In genomic region chr3:13282528-13282985, GRCh38 we compare ENCODE assay signal across 8 cellular contexts.
DNase-seq lines count a peak whose midpoint lies in the region; ATAC-seq and TF ChIP-seq lines count a peak whose summit lies in the region.

No MANE protein-coding gene starts in this region.

- peaks cover 7% of the 10 kb centered on the region for H3K9me3 ChIP-seq in WERI-Rb-1 (ENCODE audit: severe bottlenecking)
- peaks cover 4% of the 10 kb centered on the region for H3K9me3 ChIP-seq in iPS-15b (ENCODE audit: control insufficient read depth, insufficient read depth, low read length)

- TF ChIP-seq CTCF in WERI-Rb-1 (IDR thresholded peaks at IDR 0.05; ENCODE audit: low read depth, low read length): no peak

- DNase-seq in NCI-H2029 (lab: John Stamatoyannopoulos, UW): peak; percentile 23
- no peak for DNase-seq in NCI-H2029 treated with DMSO at 0.1 percent for 48 hours (lab: John Stamatoyannopoulos, UW)
- no peak for DNase-seq in WERI-Rb-1
- no peak for DNase-seq in stimulated activated naive B cell treated with anti-CD40 and anti-IgM and Interleukin-4, amounts not matched to agents 10 μg/mL and 1 μg/mL and 100 μg/mL, for 72 hours
- no peak for DNase-seq in C1 segment of cervical spinal cord (lab: John Stamatoyannopoulos, UW)

- H3K27me3 ChIP-seq in WERI-Rb-1 (ENCODE audit: insufficient read depth, low read depth, severe bottlenecking) (no peaks in the 10 kb centered on the region), iPS-15b (ENCODE audit: control insufficient read depth, insufficient read depth, low read length) (peaks cover 16% of the 10 kb centered on the region)

- peaks cover 11 to 12% of the 10 kb centered on the region in 2 donors for H3K9me3 Mint-ChIP-seq in stimulated activated naive B cell treated with anti-CD40 and anti-IgM and Interleukin-4, amounts not matched to agents 10 μg/mL and 1 μg/mL and 100 μg/mL, for 72 hours

- ATAC-seq in stimulated activated naive B cell treated with anti-CD40 and anti-IgM and Interleukin-4, amounts not matched to agents 10 μg/mL and 1 μg/mL and 100 μg/mL, for 72 hours (replicated peaks): peak; percentile 39 to 47
- no peak for ATAC-seq in HG03571 (IDR thresholded peaks at IDR 0.05; ENCODE audit: unreplicated experiment)
- ATAC-seq in GM18870 (IDR thresholded peaks at IDR 0.05; ENCODE audit: unreplicated experiment): no peak

- peaks cover 7 to 13% of the 10 kb centered on the region in 2 donors for H3K36me3 Mint-ChIP-seq in stimulated activated naive B cell treated with anti-CD40 and anti-IgM and Interleukin-4, amounts not matched to agents 10 μg/mL and 1 μg/mL and 100 μg/mL, for 72 hours

- peak overlapping the region in 1 of 2 donors; percentile 67 for H3K4me3 Mint-ChIP-seq in stimulated activated naive B cell treated with anti-CD40 and anti-IgM and Interleukin-4, amounts not matched to agents 10 μg/mL and 1 μg/mL and 100 μg/mL, for 72 hours

- peak overlapping the region; percentile 94 for H3K27ac ChIP-seq in WERI-Rb-1

- H3K27me3 Mint-ChIP-seq in stimulated activated naive B cell treated with anti-CD40 and anti-IgM and Interleukin-4, amounts not matched to agents 10 μg/mL and 1 μg/mL and 100 μg/mL, for 72 hours: peaks cover 53 to 76% of the 10 kb centered on the region in 2 donors

- H3K36me3 ChIP-seq in WERI-Rb-1 (no peaks in the 10 kb centered on the region), iPS-15b (ENCODE audit: control insufficient read depth, insufficient read depth, low read length) (no peaks in the 10 kb centered on the region)

- H3K4me1 Mint-ChIP-seq in stimulated activated naive B cell treated with anti-CD40 and anti-IgM and Interleukin-4, amounts not matched to agents 10 μg/mL and 1 μg/mL and 100 μg/mL, for 72 hours: peaks cover 8 to 14% of the 10 kb centered on the region in 2 donors

- no peak overlapping the region for H3K27ac Mint-ChIP-seq in stimulated activated naive B cell treated with anti-CD40 and anti-IgM and Interleukin-4, amounts not matched to agents 10 μg/mL and 1 μg/mL and 100 μg/mL, for 72 hours

- H3K9ac ChIP-seq in iPS-15b (ENCODE audit: low read depth, low read length): no peak overlapping the region

- H3K4me1 ChIP-seq in iPS-15b (ENCODE audit: control insufficient read depth, insufficient read depth, low read length): no peaks in the 10 kb centered on the region

- H3K4me3 ChIP-seq in WERI-Rb-1 (ENCODE audit: low read depth, low read length) (peak overlapping the region; percentile 71), iPS-15b (ENCODE audit: low read depth, low read length) (peak overlapping the region; percentile 46)

Comparison
In these comparisons a context has a peak if more than half of its experiments do, and no peak if none do; other contexts are left out.
1. ATAC-seq: peak in stimulated activated naive B cell treated with anti-CD40 and anti-IgM and Interleukin-4, amounts not matched to agents 10 μg/mL and 1 μg/mL and 100 μg/mL, for 72 hours (2 of 2); none in HG03571 (single experiment) and GM18870 (single experiment).